Comparison of ENCODE assay signal across 25 cellular contexts in the genomic region with DNA sequence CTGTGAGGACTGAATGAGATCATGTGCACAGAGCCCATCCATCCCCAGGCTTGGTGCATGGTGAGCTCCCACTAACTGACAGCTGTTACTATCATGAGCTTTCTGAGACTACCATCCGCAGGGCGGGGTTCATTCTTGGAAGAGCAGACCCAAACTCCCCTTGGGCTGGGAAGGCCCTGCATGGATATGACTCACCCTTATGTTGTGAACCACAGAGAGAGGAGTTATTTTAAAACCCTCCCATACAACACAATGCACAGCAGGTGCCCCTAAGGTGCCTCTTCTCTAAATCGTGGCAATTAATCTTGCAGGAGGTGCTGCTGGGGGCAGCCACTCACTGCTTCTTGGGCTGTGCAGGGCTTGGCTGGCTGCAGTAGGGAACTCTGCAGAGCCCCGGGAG.
DNase-seq lines count a peak whose midpoint lies in the region; ATAC-seq and TF ChIP-seq lines count a peak whose summit lies in the region.
"Had no signal": no experiment of that assay in that cellular context is flagged by ENCODE, and none has a peak within 500 bp of the region (broad histone marks: within the 10 kb centered on the region; RNA-seq: fewer than 3 reads in every experiment).

No MANE protein-coding gene starts in this region.

- no peak overlapping the region for H3K27ac Mint-ChIP-seq in Calu3 (ENCODE audit: unreplicated experiment)
- H3K27ac Mint-ChIP-seq: activated CD4-positive, alpha-beta memory T cell treated with anti-CD3 and anti-CD28 coated beads for 36 hours; activated naive CD4-positive, alpha-beta T cell treated with anti-CD3 and anti-CD28 coated beads, Interleukin-2, amount 50 U/mL, for 24 hours; naive B cell; T-cell had no signal

- BruUV-seq in Calu3 (replicated peaks; lab: Mats Ljungman, UMichigan): no TSS peak

- H3K36me3 Mint-ChIP-seq in Calu3 (ENCODE audit: insufficient read depth, unreplicated experiment): no peaks in the 10 kb centered on the region
- H3K36me3 Mint-ChIP-seq: activated CD4-positive, alpha-beta memory T cell treated with anti-CD3 and anti-CD28 coated beads for 36 hours; activated naive CD4-positive, alpha-beta T cell treated with anti-CD3 and anti-CD28 coated beads, Interleukin-2, amount 50 U/mL, for 24 hours; naive B cell; T-cell had no signal

- peaks cover 4% of the 10 kb centered on the region for H3K9me3 Mint-ChIP-seq in Calu3 (ENCODE audit: low read depth, unreplicated experiment)
- H3K9me3 Mint-ChIP-seq: activated CD4-positive, alpha-beta memory T cell treated with anti-CD3 and anti-CD28 coated beads for 36 hours; activated naive CD4-positive, alpha-beta T cell treated with anti-CD3 and anti-CD28 coated beads, Interleukin-2, amount 50 U/mL, for 24 hours had no signal

- no peaks in the 10 kb centered on the region for H3K4me1 Mint-ChIP-seq in Calu3 (ENCODE audit: low read depth, unreplicated experiment)
- H3K4me1 Mint-ChIP-seq: activated naive CD4-positive, alpha-beta T cell treated with anti-CD3 and anti-CD28 coated beads, Interleukin-2, amount 50 U/mL, for 24 hours; naive B cell; T-cell had no signal

- H3K4me3 Mint-ChIP-seq in Calu3 (ENCODE audit: low read depth, unreplicated experiment): no peak overlapping the region
- H3K4me3 Mint-ChIP-seq: activated CD4-positive, alpha-beta memory T cell treated with anti-CD3 and anti-CD28 coated beads for 36 hours; activated naive CD4-positive, alpha-beta T cell treated with anti-CD3 and anti-CD28 coated beads, Interleukin-2, amount 50 U/mL, for 24 hours; naive B cell; T-cell had no signal

- CTCF ChIA-PET in Calu3 (lab: Charles Lee): no interaction called here

- ATAC-seq in HG03097 (IDR thresholded peaks at IDR 0.05; ENCODE audit: low FRiP score, unreplicated experiment): no peak
- ATAC-seq: esophagus mucosa, T-cell had no signal

- no peaks in the 10 kb centered on the region for H3K27me3 Mint-ChIP-seq in Calu3 (ENCODE audit: unreplicated experiment)
- H3K27me3 Mint-ChIP-seq: activated CD4-positive, alpha-beta memory T cell treated with anti-CD3 and anti-CD28 coated beads for 36 hours; naive B cell; T-cell had no signal

- intact Hi-C loops in Calu3 (cut with micrococcal nuclease; ENCODE audit: unreplicated experiment): no loop called here

- no peak for TF ChIP-seq CTCF in Calu3 (IDR thresholded peaks at IDR 0.05; ENCODE audit: unreplicated experiment)

- peak in 2 of 3 experiments; percentile 7 to 53 for DNase-seq in NCI-H1417 (lab: John Stamatoyannopoulos, UW)
- no peak for DNase-seq in NCI-H1417 treated with DMSO at 0.1 percent for 48 hours (lab: John Stamatoyannopoulos, UW)
- DNase-seq in NCI-H82 (lab: John Stamatoyannopoulos, UW): peak; percentile 70
- peak; percentile 32 for DNase-seq in glomerular visceral epithelial cell (ENCODE audit: extremely low spot score)
- no peak for DNase-seq in Calu3
- DNase-seq in foreskin melanocyte: no peak
- DNase-seq in DMS153 treated with DMSO at 0.1 percent for 48 hours (lab: John Stamatoyannopoulos, UW; ENCODE audit: unreplicated experiment): no peak
- DNase-seq: 8988T; activated CD4-positive, alpha-beta memory T cell treated with anti-CD3 and anti-CD28 coated beads for 36 hours; activated CD8-positive, alpha-beta memory T cell treated with anti-CD3 and anti-CD28 coated beads, Interleukin-2, amount 50 U/mL, for 4 hours; anterior cingulate cortex; cortex of kidney; IMR-90; islet precursor cell; left ventricle myocardium inferior; naive B cell; NCI-H1105 treated with DMSO at 0.1 percent for 48 hours; NCI-H2081 treated with DMSO at 0.1 percent for 48 hours; sigmoid colon; stimulated activated CD4-positive, alpha-beta T cell treated with anti-CD3 and anti-CD28 coated beads, Interleukin-15, amount 100 ng/mL, for 24 hours; stimulated activated naive CD4-positive, alpha-beta T cell; T-cell had no signal

Comparison
In these comparisons a context has a peak if more than half of its experiments do, and no peak if none do; other contexts are left out.
1. DNase-seq: peak in NCI-H1417 (2 of 3), NCI-H82 (single experiment) and glomerular visceral epithelial cell (single experiment); none in NCI-H1417 treated with DMSO at 0.1 percent for 48 hours (single experiment), Calu3 (single experiment), foreskin melanocyte (single experiment) and DMS153 treated with DMSO at 0.1 percent for 48 hours (single experiment).